23 cellular contexts compared by ENCODE assay signal in genomic region chr1:20120796-20121195, GRCh38. TPM values are rescaled to one million over a fixed set of nuclear protein-coding genes. Genes with fewer than 3 reads are reported as not detected.
"Had no signal": no experiment of that assay in that cellular context is flagged by ENCODE, and none has a peak within 500 bp of the region (broad histone marks: within the 10 kb centered on the region; RNA-seq: fewer than 3 reads in every experiment).

No MANE protein-coding gene starts in this region.

- DNase-seq: KBM-7, NCI-H1092, NCI-H1105 treated with DMSO at 0.1 percent for 48 hours, NCI-H1417 treated with DMSO at 0.1 percent for 48 hours, NCI-H146, NCI-H1694 treated with DMSO at 0.1 percent for 48 hours, NCI-H1930, NCI-H2081, NCI-H2107, NCI-H2227 treated with DMSO at 0.1 percent for 48 hours, NCI-H524, NCI-H69, NCI-H774, Right ventricle myocardium superior, RPMI8226, SIG-M5 had no signal

- H3K9me3 ChIP-seq: SJSA1 had no signal

- H3K27ac ChIP-seq: HL-60, SJSA1, SK-N-MC had no signal

- H3K4me3 ChIP-seq: SJSA1, SK-N-MC had no signal

- H3K4me1 ChIP-seq: SJSA1 had no signal

- H3K36me3 ChIP-seq: SJSA1 had no signal

- FAIRE-seq: RCC 7860 had no signal

RNA-seq across cellular contexts. Expression of gene PLA2G2D, which starts 1.5 kb away (rescaled TPM):
- total RNA-seq: LHCN-M2, MCF 10A, NCI-H460, Right ventricle myocardium superior, SJSA1 had no signal

RNA-seq across cellular contexts. Expression of gene PLA2G2F, which starts 18.3 kb away (rescaled TPM):
- total RNA-seq: LHCN-M2, MCF 10A, NCI-H460, Right ventricle myocardium superior, SJSA1 had no signal

RNA-seq across cellular contexts. Expression of gene PLA2G5, which starts 50.8 kb away (rescaled TPM):
- total RNA-seq: LHCN-M2, MCF 10A, NCI-H460, SJSA1 had no signal
